ENCODE assay signal across 19 cellular contexts in the genomic region with DNA sequence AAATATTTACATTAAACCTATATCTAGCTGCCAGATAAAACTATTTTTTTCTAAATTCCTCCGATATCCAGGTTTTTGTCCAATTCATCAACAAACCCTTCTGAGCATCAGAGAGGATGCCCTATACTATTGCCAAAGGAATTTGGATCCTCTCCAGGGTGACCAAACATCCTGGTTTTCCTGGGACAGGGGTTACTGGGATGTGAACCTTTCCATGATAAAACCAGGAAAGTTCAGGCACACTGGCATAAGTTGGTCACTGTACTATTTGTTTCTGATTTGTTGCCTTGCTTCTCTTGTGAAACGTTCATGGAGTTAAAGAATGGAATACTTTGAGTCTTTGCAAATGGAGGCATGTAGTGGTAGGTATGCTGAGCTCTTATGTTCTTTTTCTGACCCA.
A peak's percentile ranks its signal among the peaks of the same experiment; 100 is the strongest.
DNase-seq lines count a peak whose midpoint lies in the region; ATAC-seq, FAIRE-seq and TF ChIP-seq lines count a peak whose summit lies in the region.
"Had no signal": no experiment of that assay in that cellular context is flagged by ENCODE, and none has a peak within 500 bp of the region (broad histone marks: within the 10 kb centered on the region; RNA-seq: fewer than 3 reads in every experiment).

No MANE protein-coding gene starts in this region.

- no peaks in the 10 kb centered on the region for H3K36me3 ChIP-seq in liver (ENCODE audit: control insufficient read depth in 4 of 4, insufficient read depth in 3 of 4, low read depth in 1 of 4, low read length in 3 of 4)
- H3K36me3 ChIP-seq in HepG2 (replicated peaks in 1 of 2; ENCODE audit: control insufficient read depth in 1 of 2, insufficient read depth in 2 of 2, low read length in 2 of 2), result no peaks in the 10 kb centered on the region
- no peaks in the 10 kb centered on the region for H3K36me3 ChIP-seq in endothelial cell of umbilical vein (ENCODE audit: control insufficient read depth in 2 of 2, extremely low read depth in 1 of 2, insufficient read depth in 2 of 2, low read length in 2 of 2)
- H3K36me3 ChIP-seq: BLaER1 had no signal

- TF ChIP-seq RAD21 in liver (IDR thresholded peaks at IDR 0.05) (peak; percentile 15 to 54), HepG2 (CRISPR knock-in tag; IDR thresholded peaks at IDR 0.05) (no peak)

- in situ Hi-C loops in HepG2 (cut with HindIII; ENCODE audit: extremely low pct_ligation_motif_present, low pct_unique_long_range_greater_than_20kb), result no loop called here

- intact Hi-C loops in HepG2 (cut with micrococcal nuclease; ENCODE audit: unreplicated experiment), result no loop called here
- intact Hi-C loops in endothelial cell of umbilical vein (cut with micrococcal nuclease), result no loop called here

- H3K4me2 ChIP-seq in HepG2 (ENCODE audit: low read depth, low read length), result no peak overlapping the region
- H3K4me2 ChIP-seq in endothelial cell of umbilical vein (ENCODE audit: insufficient read depth, low read length), result no peak overlapping the region
- H3K4me2 ChIP-seq: BLaER1, GM23338 had no signal

- H3K27me3 ChIP-seq in liver (ENCODE audit: control insufficient read depth in 4 of 4, insufficient read depth in 4 of 4, low read length in 3 of 4) (no peaks in the 10 kb centered on the region), HepG2 (ENCODE audit: control insufficient read depth in 1 of 2, insufficient read depth in 2 of 2, low read length in 2 of 2) (no peaks in the 10 kb centered on the region; a peak in 1 of 5 replicates), endothelial cell of umbilical vein (ENCODE audit: control insufficient read depth in 2 of 2, insufficient read depth in 2 of 2, low read length in 2 of 2) (no peaks in the 10 kb centered on the region)
- H3K27me3 ChIP-seq: BLaER1 had no signal

- no peaks in the 10 kb centered on the region for H3K79me2 ChIP-seq in HepG2 (ENCODE audit: insufficient read depth, low read length)
- H3K79me2 ChIP-seq in endothelial cell of umbilical vein (ENCODE audit: control insufficient read depth, insufficient read depth, low read length), result no peaks in the 10 kb centered on the region

- DNase-seq in HepG2 (ENCODE audit: low spot score) (no peak), endothelial cell of umbilical vein (ENCODE audit: low read depth, low spot score) (no peak), left lobe of liver (ENCODE audit: low spot score) (no peak), GM19238 (ENCODE audit: insufficient read length, low spot score) (no peak), COLO829 (ENCODE audit: low spot score) (no peak)
- DNase-seq: Caco-2; CD4-positive, alpha-beta T cell; DMS153; DND-41; H9 had no signal

- CTCF ChIA-PET in HepG2 (lab: Yijun Ruan, JAX; ENCODE audit: low intra/inter-chr PET ratio, low total read pairs) (no interaction called here), endothelial cell of umbilical vein (lab: Charles Lee) (interaction anchor here (1.7 kb wide), 2 partner anchors 42 to 202 kb away, joined by 6 read pairs; no protein-coding TSS in a partner anchor)

- no peaks in the 10 kb centered on the region for H3K9me3 ChIP-seq in liver (ENCODE audit: control insufficient read depth in 4 of 4, low read length in 3 of 4)
- H3K9me3 ChIP-seq in HepG2 (ENCODE audit: low read length), result no peaks in the 10 kb centered on the region
- no peaks in the 10 kb centered on the region for H3K9me3 ChIP-seq in endothelial cell of umbilical vein (replicated peaks; ENCODE audit: control insufficient read depth, insufficient read depth, low read length)
- H3K9me3 ChIP-seq: BLaER1, Caco-2 had no signal

- dilution Hi-C loops in endothelial cell of umbilical vein (cut with MboI; ENCODE audit: extremely low pct_ligation_motif_present, low sequenced_read_pairs), result no loop called here

- H3K4me1 ChIP-seq in liver (ENCODE audit: control insufficient read depth in 4 of 4, insufficient read depth in 4 of 4, low read length in 3 of 4) (peaks cover 5 to 29% (median 22%) of the 10 kb centered on the region in 4 donors), HepG2 (ENCODE audit: insufficient read depth, low read length) (no peaks in the 10 kb centered on the region), endothelial cell of umbilical vein (ENCODE audit: control insufficient read depth, extremely low read depth, insufficient read depth, low read length) (peaks cover 2% of the 10 kb centered on the region)
- H3K4me1 ChIP-seq: BLaER1, Caco-2 had no signal

- H3K9me1 ChIP-seq in endothelial cell of umbilical vein (replicated peaks; ENCODE audit: control insufficient read depth, extremely low read depth, insufficient read depth, low read length), result no peaks in the 10 kb centered on the region

- WGBS in liver, result 32% methylated on average over 2 of the region's 2 CpGs
- WGBS in HepG2 (ENCODE audit: low lambda C conversion rate), result 23% methylated on average over 2 of the region's 2 CpGs

- no peak for FAIRE-seq in HepG2 (lab: Jason Lieb, UNC)
- no peak for FAIRE-seq in endothelial cell of umbilical vein (lab: Jason Lieb, UNC)
- FAIRE-seq: A204.1, G401.6, GM12892 had no signal

- no peak overlapping the region for H3K9ac ChIP-seq in liver (ENCODE audit: low read depth in 1 of 2, low read length in 2 of 2)
- H3K9ac ChIP-seq in HepG2 (ENCODE audit: insufficient read depth, low read depth, low read length), result no peak overlapping the region
- no peak overlapping the region for H3K9ac ChIP-seq in endothelial cell of umbilical vein (replicated peaks; ENCODE audit: extremely low read depth, insufficient read depth, low read length)
- H3K9ac ChIP-seq: BLaER1 had no signal

- TF ChIP-seq EP300 in HepG2 (IDR thresholded peaks at IDR 0.05; ENCODE audit: low read depth in 2 of 2, low read length in 2 of 2) (no peak), HepG2 (CRISPR knock-in tag; IDR thresholded peaks at IDR 0.05; ENCODE audit: borderline replicate concordance) (no peak)

- BruUV-seq in HepG2 (replicated peaks; lab: Mats Ljungman, UMichigan) (no TSS peak), endothelial cell of umbilical vein (replicated peaks; lab: Mats Ljungman, UMichigan) (no TSS peak)

- TF ChIP-seq CTCF in liver (IDR thresholded peaks at IDR 0.05; ENCODE audit: low read depth, low read length, missing input control), result no peak
- no peak for TF ChIP-seq CTCF in HepG2 (CRISPR knock-in tag; IDR thresholded peaks at IDR 0.05)
- no peak for TF ChIP-seq CTCF in endothelial cell of umbilical vein (IDR thresholded peaks at IDR 0.05; ENCODE audit: extremely low read depth in 1 of 2, insufficient read depth in 1 of 2, low read depth in 1 of 2, low read length in 2 of 2)

- H3K27ac ChIP-seq in liver (ENCODE audit: low read depth in 1 of 2, low read length in 2 of 2) (peak overlapping the region in 1 of 2 donors; percentile 43), HepG2 (ENCODE audit: extremely low read length, insufficient read depth, low read length) (no peak overlapping the region), endothelial cell of umbilical vein (ENCODE audit: insufficient read depth, low read depth, low read length) (no peak overlapping the region)
- H3K27ac ChIP-seq: 22Rv1, BLaER1 had no signal

- H4K20me1 ChIP-seq in HepG2 (ENCODE audit: insufficient read depth, low read length) (no peaks in the 10 kb centered on the region), endothelial cell of umbilical vein (replicated peaks; ENCODE audit: control insufficient read depth, extremely low read depth, insufficient read depth, low read length) (no peaks in the 10 kb centered on the region)
- H4K20me1 ChIP-seq: BLaER1 had no signal

- ATAC-seq in HepG2, result no peak
- ATAC-seq in left lobe of liver, result peak; percentile 35
- no peak for ATAC-seq in esophagus mucosa
- ATAC-seq: GM23338, HCT116 had no signal

- no peak overlapping the region for H2AFZ ChIP-seq in HepG2 (ENCODE audit: low read length)
- H2AFZ ChIP-seq in endothelial cell of umbilical vein (ENCODE audit: low read depth, low read length), result no peak overlapping the region
- H2AFZ ChIP-seq: GM23338 had no signal

- TF ChIP-seq POLR2A in HepG2 (IDR thresholded peaks at IDR 0.05; ENCODE audit: insufficient read depth in 1 of 2, low read depth in 2 of 2, low read length in 2 of 2), result no peak
- no peak for TF ChIP-seq POLR2A in endothelial cell of umbilical vein (IDR thresholded peaks at IDR 0.05; ENCODE audit: low read depth, low read length)

- POLR2A ChIA-PET in HepG2 (lab: Yijun Ruan, JAX) (no interaction called here), endothelial cell of umbilical vein (lab: Charles Lee) (no interaction called here)

- H3K4me3 ChIP-seq in liver (ENCODE audit: low read depth in 1 of 3, low read length in 3 of 3) (no peak overlapping the region), HepG2 (replicated peaks in 1 of 3; ENCODE audit: insufficient read depth in 1 of 3, low read depth in 2 of 3, low read length in 3 of 3) (no peak overlapping the region), endothelial cell of umbilical vein (replicated peaks in 1 of 3; ENCODE audit: insufficient read depth in 1 of 3, low read depth in 1 of 3, low read length in 3 of 3) (no peak overlapping the region)
- H3K4me3 ChIP-seq: BLaER1, GM23338 had no signal

TF ChIP-seq in liver, 16 proteins besides CTCF, POLR2A, EP300 and RAD21 (continues in another document):
- TF ChIP-seq RXRA (IDR thresholded peaks at IDR 0.05) (peak; percentile 77 to 96), EGR1 (IDR thresholded peaks at IDR 0.05; ENCODE audit: low read depth in 2 of 2) (peak; percentile 44 to 56), JUND (IDR thresholded peaks at IDR 0.05) (no peak)

TF ChIP-seq in HepG2, 621 proteins besides CTCF, POLR2A, EP300 and RAD21 (continues in another document):
- TF ChIP-seq MATR3 (CRISPR knock-in tag; IDR thresholded peaks at IDR 0.05), result no peak
- TF ChIP-seq ERF (CRISPR knock-in tag; IDR thresholded peaks at IDR 0.05), result no peak
- no peak for TF ChIP-seq ZC3H4 (CRISPR knock-in tag; IDR thresholded peaks at IDR 0.05; ENCODE audit: borderline replicate concordance)

TF ChIP-seq in endothelial cell of umbilical vein, 7 proteins besides CTCF, POLR2A, EP300 and RAD21:
- TF ChIP-seq MYC (IDR thresholded peaks at IDR 0.05; ENCODE audit: low read depth, low read length), result no peak
- TF ChIP-seq GATA2 (IDR thresholded peaks at IDR 0.05; ENCODE audit: insufficient read depth, insufficient read length, low read depth, low read length), result peak; percentile 44
- TF ChIP-seq JUN (IDR thresholded peaks at IDR 0.05; ENCODE audit: borderline replicate concordance, insufficient read depth, insufficient read length, low read depth), result no peak
